ENCODE assay signal across 20 cellular contexts in genomic region chr20:55172310-55173002, GRCh38.
"Had no signal": no experiment of that assay in that cellular context is flagged by ENCODE, and none has a peak within 500 bp of the region (broad histone marks: within the 10 kb centered on the region; RNA-seq: fewer than 3 reads in every experiment).

No MANE protein-coding gene starts in this region.

- H3K4me3 ChIP-seq: colonic mucosa, dorsolateral prefrontal cortex, esophagus muscularis mucosa, left ventricle myocardium inferior, tibial artery had no signal

- ATAC-seq: activated T-cell treated with anti-CD3 and anti-CD28 coated beads, Interleukin-2, amount 50 U/mL, for 4 hours; effector memory CD8-positive, alpha-beta T cell; natural killer cell; stimulated activated naive CD8-positive, alpha-beta T cell treated with anti-CD3 and anti-CD28 coated beads, Interleukin-15, Interleukin-2, amounts not matched to agents 100 U/mL and 50 U/mL, for 24 hours; WTC11 had no signal

- H3K27me3 ChIP-seq: colonic mucosa, esophagus muscularis mucosa, tibial artery had no signal

- DNase-seq: activated CD4-positive, alpha-beta T cell treated with anti-CD3 and anti-CD28 coated beads for 4 hours; activated CD4-positive, alpha-beta T cell treated with anti-CD3 and anti-CD28 coated beads, Interleukin-2, amount 50 U/mL, for 48 hours; activated CD8-positive, alpha-beta memory T cell treated with anti-CD3 and anti-CD28 coated beads, Interleukin-2, amount 50 U/mL, for 48 hours; activated naive CD4-positive, alpha-beta T cell; activated naive CD8-positive, alpha-beta T cell treated with anti-CD3 and anti-CD28 coated beads for 36 hours; activated T-cell treated with anti-CD3 and anti-CD28 coated beads, Interleukin-2, amount 50 U/mL, for 4 hours; amniotic stem cell; colonic mucosa; dorsolateral prefrontal cortex; effector memory CD8-positive, alpha-beta T cell; kidney; left ventricle myocardium inferior; mammary epithelial cell; natural killer cell; stimulated activated CD4-positive, alpha-beta T cell treated with anti-CD3 and anti-CD28 coated beads, Interleukin-4, amount 100 ng/mL, for 24 hours; stimulated activated naive CD8-positive, alpha-beta T cell treated with anti-CD3 and anti-CD28 coated beads, Interleukin-15, Interleukin-2, amounts not matched to agents 100 U/mL and 50 U/mL, for 24 hours; T-helper 9 cell; tibial artery had no signal

- H3K36me3 ChIP-seq: colonic mucosa, esophagus muscularis mucosa, left ventricle myocardium inferior, tibial artery had no signal

- H3K4me1 ChIP-seq: colonic mucosa had no signal

- H3K9me3 ChIP-seq: colonic mucosa, esophagus muscularis mucosa, left ventricle myocardium inferior, tibial artery had no signal

- H3K27ac ChIP-seq: colonic mucosa, dorsolateral prefrontal cortex, esophagus muscularis mucosa, left ventricle myocardium inferior, tibial artery had no signal
